In the genomic region with DNA sequence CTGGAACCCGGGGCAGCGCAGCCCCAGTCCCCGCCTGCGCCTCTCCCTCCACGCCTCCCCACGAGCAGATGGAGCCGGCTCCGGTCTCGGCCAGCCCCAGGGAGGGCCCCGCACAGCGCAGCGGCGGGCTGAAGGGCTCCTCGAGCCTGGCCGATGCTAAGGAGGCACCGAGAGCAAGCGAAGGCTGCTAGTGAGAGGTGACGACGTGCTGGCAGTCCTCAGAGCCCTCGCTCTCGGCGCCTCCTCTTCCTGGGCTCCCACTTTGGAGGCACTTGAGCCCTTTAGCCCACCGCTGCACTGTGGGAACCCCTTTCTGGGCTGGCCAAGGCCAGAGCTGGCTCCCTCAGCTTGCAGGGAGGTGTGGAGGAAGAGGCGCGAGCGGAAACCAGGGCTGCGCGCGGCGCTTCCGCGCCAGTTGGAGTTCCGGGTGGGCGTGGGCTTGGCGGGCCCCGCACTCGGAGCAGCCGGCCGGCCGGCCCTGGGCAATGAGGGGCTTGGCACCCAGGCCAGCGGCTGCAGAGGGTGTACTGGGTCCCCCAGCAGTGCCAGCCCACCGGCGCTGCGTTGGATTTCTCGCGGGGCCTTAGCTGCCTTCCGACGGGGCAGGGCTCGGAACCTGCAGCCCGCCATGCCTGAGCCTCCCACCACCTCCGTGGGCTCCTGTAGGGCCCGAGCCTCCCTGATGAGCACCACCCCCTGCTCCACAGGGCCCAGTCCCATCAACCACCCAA, we compare ENCODE assay signal across 9 cellular contexts. TPM values are rescaled to one million over a fixed set of nuclear protein-coding genes. Genes with fewer than 3 reads are reported as not detected.
DNase-seq lines count a peak whose midpoint lies in the region; TF ChIP-seq lines count a peak whose summit lies in the region.
"Had no signal": no experiment of that assay in that cellular context is flagged by ENCODE, and none has a peak within 500 bp of the region (broad histone marks: within the 10 kb centered on the region; RNA-seq: fewer than 3 reads in every experiment).

No MANE protein-coding gene starts in this region.

- H3F3A ChIP-seq in SK-N-SH (replicated peaks; ENCODE audit: insufficient read depth): peaks cover 7% of the 10 kb centered on the region

- POLR2A ChIA-PET in SK-N-SH (lab: Yijun Ruan, JAX): interaction anchor here (0.9 to 4.7 kb wide), 6 partner anchors 25 to 238 kb away, joined by 3 to 66 read pairs (median 4); a partner anchor contains a TSS

- peaks cover 21% of the 10 kb centered on the region for H3K79me2 ChIP-seq in SK-N-SH (ENCODE audit: insufficient read depth)

- peak overlapping the region; percentile 62 to 92 (median 90) for H3K4me3 Mint-ChIP-seq in immature natural killer cell
- H3K4me3 Mint-ChIP-seq in osteocyte (ENCODE audit: unreplicated experiment): no peak overlapping the region

- H2AFZ ChIP-seq in SK-N-SH (ENCODE audit: low read depth): peak overlapping the region; percentile 60; the same call in 1 of the 2 replicates

- TF ChIP-seq CTCF in SK-N-SH (IDR thresholded peaks at IDR 0.05) (no peak), osteocyte (IDR thresholded peaks at IDR 0.05) (no peak)

- peak overlapping the region; percentile 75; the same call in 1 of the 2 replicates for H3K4me2 ChIP-seq in SK-N-SH
- H3K4me2 ChIP-seq: A549 had no signal

- H3K4me1 ChIP-seq in SK-N-SH (ENCODE audit: control insufficient read depth in 1 of 2, insufficient read depth in 2 of 2, low read depth in 1 of 2, low read length in 1 of 2) (peaks cover 9 to 16% of the 10 kb centered on the region in 2 experiments; a peak in 2 of 4 replicates), adipocyte (ENCODE audit: control insufficient read depth, insufficient read depth, low read length) (peaks cover 16% of the 10 kb centered on the region)

- no peaks in the 10 kb centered on the region for H4K20me1 ChIP-seq in SK-N-SH (ENCODE audit: insufficient read depth)

- H3K4me1 Mint-ChIP-seq in immature natural killer cell (peaks cover 52 to 53% of the 10 kb centered on the region in 2 donors), osteocyte (ENCODE audit: unreplicated experiment) (peaks cover 29% of the 10 kb centered on the region)

- TF ChIP-seq RAD21 in SK-N-SH (IDR thresholded peaks at IDR 0.05; ENCODE audit: low read length): no peak

- H3K27me3 Mint-ChIP-seq in immature natural killer cell (ENCODE audit: low read depth in 3 of 3) (peaks cover 12 to 26% (median 19%) of the 10 kb centered on the region in 3 donors), osteocyte (ENCODE audit: unreplicated experiment) (no peaks in the 10 kb centered on the region)

- H3K9me3 Mint-ChIP-seq in immature natural killer cell: peaks cover 0 to 1% (median 0%) of the 10 kb centered on the region in 6 donors
- peaks cover 3% of the 10 kb centered on the region for H3K9me3 Mint-ChIP-seq in osteocyte (ENCODE audit: unreplicated experiment)

- H3K9ac ChIP-seq in SK-N-SH (peak overlapping the region; percentile 60), adipocyte (ENCODE audit: low read length) (peak overlapping the region; percentile 90)

- no peaks in the 10 kb centered on the region for H3K9me3 ChIP-seq in SK-N-SH
- H3K9me3 ChIP-seq in adipocyte (ENCODE audit: control insufficient read depth, low read length): peaks cover 11% of the 10 kb centered on the region

- WGBS in SK-N-SH (ENCODE audit: low lambda C conversion rate): 96% methylated on average over 8 of the region's 52 CpGs

- no peaks in the 10 kb centered on the region for H3K9me2 ChIP-seq in SK-N-SH

- H3K36me3 Mint-ChIP-seq in immature natural killer cell: peaks cover 0 to 3% (median 0%) of the 10 kb centered on the region in 3 donors
- peaks cover 2% of the 10 kb centered on the region for H3K36me3 Mint-ChIP-seq in osteocyte (ENCODE audit: unreplicated experiment)

- H3K27ac Mint-ChIP-seq in immature natural killer cell (peak overlapping the region in 5 of 6 donors; percentile 48 to 72 (median 65)), osteocyte (ENCODE audit: unreplicated experiment) (no peak overlapping the region)

- DNase-seq in NCI-H1417 (lab: John Stamatoyannopoulos, UW) (peak; percentile 41 to 47 (median 42)), NCI-H1417 treated with DMSO at 0.1 percent for 48 hours (lab: John Stamatoyannopoulos, UW) (no peak), SK-N-SH (peak; percentile 22), adipocyte (ENCODE audit: low read depth) (no peak), immature natural killer cell (peak; percentile 64 to 69 (median 67)), GM19240 (ENCODE audit: insufficient read length, low spot score) (no peak), osteocyte (ENCODE audit: extremely low spot score, unreplicated experiment) (no peak)
- DNase-seq in stimulated activated CD4-positive, alpha-beta T cell treated with anti-CD3 and anti-CD28 coated beads, TNF-alpha, amount 100 ng/mL, for 24 hours (ENCODE audit: low read depth in 3 of 3): peak in 2 of 3 experiments; percentile 30 to 52

- TF ChIP-seq EP300 in SK-N-SH (IDR thresholded peaks at IDR 0.05; ENCODE audit: borderline replicate concordance in 1 of 2, low read depth in 1 of 2, low read length in 1 of 2): no peak

- H3K27ac ChIP-seq in SK-N-SH (ENCODE audit: low read depth in 2 of 2, low read length in 1 of 2): peak overlapping the region; percentile 33 to 78; a peak in 3 of 4 replicates
- H3K27ac ChIP-seq: A549 had no signal

- H3K36me3 ChIP-seq in SK-N-SH (replicated peaks in 1 of 2; ENCODE audit: control insufficient read depth in 1 of 2, insufficient read depth in 2 of 2, low read length in 1 of 2): peaks cover 0 to 5% of the 10 kb centered on the region in 2 experiments
- H3K36me3 ChIP-seq in adipocyte (ENCODE audit: control insufficient read depth, insufficient read depth, low read length, severe bottlenecking): peaks cover 4% of the 10 kb centered on the region

- no peaks in the 10 kb centered on the region for H3K27me3 ChIP-seq in SK-N-SH (ENCODE audit: insufficient read depth)
- no peaks in the 10 kb centered on the region for H3K27me3 ChIP-seq in adipocyte (replicated peaks; ENCODE audit: control insufficient read depth, insufficient read depth, low read length)

- CTCF ChIA-PET in SK-N-SH (lab: Yijun Ruan, JAX): interaction anchor here (0.9 to 1.4 kb wide), 4 partner anchors 9 to 213 kb away, joined by 3 read pairs; no protein-coding TSS in a partner anchor

- H3K4me3 ChIP-seq in SK-N-SH (ENCODE audit: low read depth in 2 of 2, low read length in 1 of 2) (peak overlapping the region; percentile 53), adipocyte (ENCODE audit: low read length) (peak overlapping the region; percentile 86)
- H3K4me3 ChIP-seq: A549 had no signal

TF ChIP-seq in SK-N-SH, 30 proteins besides CTCF, POLR2A, EP300 and RAD21:
- TF ChIP-seq POLR2AphosphoS5 (IDR thresholded peaks at IDR 0.05; ENCODE audit: low read depth, low read length): 0 out of 2 replicates have a peak, but pooled peaks have one; percentile 14
- TF ChIP-seq ELF1 (IDR thresholded peaks at IDR 0.05): peak; percentile 57
- no peak for TF ChIP-seq FOXM1 (IDR thresholded peaks at IDR 0.05; ENCODE audit: low read depth)
- no peak for TF ChIP-seq CHD2 (IDR thresholded peaks at IDR 0.05; ENCODE audit: low read length, partially characterized antibody)
- TF ChIP-seq NFIC (IDR thresholded peaks at IDR 0.05; ENCODE audit: borderline replicate concordance): no peak
- no peak for TF ChIP-seq TEAD4 (IDR thresholded peaks at IDR 0.05; ENCODE audit: borderline replicate concordance, insufficient read depth)
- TF ChIP-seq, protein P1, sequence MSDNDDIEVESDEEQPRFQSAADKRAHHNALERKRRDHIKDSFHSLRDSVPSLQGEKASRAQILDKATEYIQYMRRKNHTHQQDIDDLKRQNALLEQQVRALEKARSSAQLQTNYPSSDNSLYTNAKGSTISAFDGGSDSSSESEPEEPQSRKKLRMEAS (IDR thresholded peaks at IDR 0.05; ENCODE audit: low read depth): 0 out of 2 replicates have a peak, but pooled peaks have one; percentile 19
- TF ChIP-seq GABPA (IDR thresholded peaks at IDR 0.05; ENCODE audit: low read depth): peak; percentile 59
TF ChIP-seq in SK-N-SH: peak in this region for 4.

RNA-seq across cellular contexts. Expression of a gene that starts 2.5 kb away (rescaled TPM):
- polyA plus RNA-seq in SK-N-SH (2012; rRNA removed) (199 and 214 TPM in 2 replicates), immature natural killer cell (10 to 100 TPM; 30.4 to 81.2 (median 45.8) TPM)
- polyA plus RNA-seq in SK-N-SH (2012; cell fraction: cytosol; rRNA removed): 220 and 240 TPM in 2 replicates
- 79.5 and 104 TPM in 2 replicates for polyA plus RNA-seq in SK-N-SH (2012; cell fraction: nucleus; rRNA removed)
- total RNA-seq in osteocyte: 121 and 122 TPM in 2 replicates

RNA-seq across cellular contexts. Expression of a gene that starts 25.6 kb away (rescaled TPM):
- 16.2 and 19.1 TPM in 2 replicates for polyA plus RNA-seq in SK-N-SH (2012; rRNA removed)
- 22.3 and 30.4 TPM in 2 replicates for polyA plus RNA-seq in SK-N-SH (2012; cell fraction: cytosol; rRNA removed)
- 8.2 and 13.2 TPM in 2 replicates for polyA plus RNA-seq in SK-N-SH (2012; cell fraction: nucleus; rRNA removed)
- 10 to 100 TPM in 2 of 3 donors, 1 to 10 TPM in 1; 7.1 to 16.3 (median 10.0) TPM for polyA plus RNA-seq in immature natural killer cell
- 12.2 and 13.8 TPM in 2 replicates for total RNA-seq in osteocyte

RNA-seq across cellular contexts. Expression of a gene that starts 26.0 kb away (rescaled TPM):
- 0.71 and 1.4 TPM in 2 replicates for polyA plus RNA-seq in SK-N-SH (2012; rRNA removed)
- polyA plus RNA-seq in SK-N-SH (2012; cell fraction: cytosol; rRNA removed): 1.3 TPM in 2 replicates
- polyA plus RNA-seq in SK-N-SH (2012; cell fraction: nucleus; rRNA removed): 0.86 and 1.5 TPM in 2 replicates
- polyA plus RNA-seq in immature natural killer cell: 1 to 10 TPM in 2 of 3 donors, not detected in 1; 3.1 to 3.3 TPM
- 0.73 and 0.84 TPM in 2 replicates for total RNA-seq in osteocyte

RNA-seq across cellular contexts. Expression of a gene that starts 27.2 kb away (rescaled TPM):
- polyA plus RNA-seq in SK-N-SH (2012; rRNA removed) (89.0 and 93.6 TPM in 2 replicates), immature natural killer cell (100 to 1,000 TPM; 111 to 183 (median 126) TPM)
- 107 and 142 TPM in 2 replicates for polyA plus RNA-seq in SK-N-SH (2012; cell fraction: cytosol; rRNA removed)
- polyA plus RNA-seq in SK-N-SH (2012; cell fraction: nucleus; rRNA removed): 21.9 and 32.6 TPM in 2 replicates
- total RNA-seq in osteocyte: 59.0 and 61.6 TPM in 2 replicates

Comparison
In these comparisons a context has a peak if more than half of its experiments do, and no peak if none do; other contexts are left out.
1. DNase-seq: peak in NCI-H1417 (3 of 3), SK-N-SH (single experiment), immature natural killer cell (3 of 3) and stimulated activated CD4-positive, alpha-beta T cell treated with anti-CD3 and anti-CD28 coated beads, TNF-alpha, amount 100 ng/mL, for 24 hours (2 of 3); none in NCI-H1417 treated with DMSO at 0.1 percent for 48 hours (single experiment), adipocyte (single experiment), GM19240 (single experiment) and osteocyte (single experiment).